Comparison of ENCODE assay signal across 8 cellular contexts in the genomic region with DNA sequence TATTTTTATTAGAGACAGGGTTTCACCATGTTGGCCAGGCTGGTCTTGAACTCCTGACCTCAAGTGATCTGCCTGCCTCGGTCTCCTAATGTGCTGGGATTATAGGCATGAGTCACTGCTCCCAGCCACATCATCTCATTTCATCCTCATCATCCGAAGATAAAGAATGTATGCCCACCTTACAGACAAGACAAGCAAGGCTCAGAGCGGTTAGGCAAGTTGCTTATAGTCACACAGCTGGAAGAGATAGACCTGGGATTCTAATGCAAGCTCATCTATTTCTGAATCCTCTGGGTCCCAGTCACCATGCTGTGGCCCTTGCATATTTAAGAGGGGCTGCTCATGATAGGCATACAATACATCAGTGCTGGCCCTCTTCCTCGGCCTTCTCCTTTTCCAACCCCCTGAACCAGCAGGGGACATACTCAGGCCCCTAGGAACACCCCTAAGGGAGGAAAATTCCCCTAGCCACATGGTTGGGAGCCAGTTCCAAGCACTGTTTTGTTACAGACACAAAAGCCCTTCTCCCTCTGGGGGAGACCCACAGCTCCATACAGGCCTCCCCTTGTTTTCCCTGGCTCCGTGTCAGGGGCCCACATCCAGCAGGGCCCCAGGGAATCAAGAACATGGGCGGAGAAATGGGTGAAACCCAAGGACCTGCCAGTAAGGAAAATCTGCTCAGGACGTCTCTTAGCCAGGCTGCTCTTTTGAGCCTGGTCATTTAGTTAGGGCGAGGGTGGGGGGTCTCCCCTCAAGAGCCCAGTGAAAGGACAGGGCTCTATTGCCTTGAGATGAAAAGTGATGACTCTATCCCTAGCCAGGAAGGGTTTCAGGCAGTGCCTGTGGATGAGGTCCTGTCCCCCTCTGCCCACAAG. TPM values are rescaled to one million over a fixed set of nuclear protein-coding genes. Genes with fewer than 3 reads are reported as not detected.
DNase-seq lines count a peak whose midpoint lies in the region; ATAC-seq and TF ChIP-seq lines count a peak whose summit lies in the region.
"Had no signal": no experiment of that assay in that cellular context is flagged by ENCODE, and none has a peak within 500 bp of the region (broad histone marks: within the 10 kb centered on the region; RNA-seq: fewer than 3 reads in every experiment).

No MANE protein-coding gene starts in this region.

- H3K14ac ChIP-seq in neuronal stem cell (ENCODE audit: low read length), result no peak overlapping the region

- H3K27ac ChIP-seq in neuronal stem cell (replicated peaks; ENCODE audit: low read length) (peak overlapping the region; percentile 54), uterus (peak overlapping the region; percentile 97 to 99)

- H3K4me2 ChIP-seq in neuronal stem cell (ENCODE audit: insufficient read depth, low read length, poor library complexity, severe bottlenecking), result no peak overlapping the region

- no peaks in the 10 kb centered on the region for H3K79me1 ChIP-seq in neuronal stem cell (ENCODE audit: low read depth, low read length)

- H3K9ac ChIP-seq in neuronal stem cell (ENCODE audit: low read depth, low read length, poor library complexity), result no peak overlapping the region

- H3K4me3 ChIP-seq in neuronal stem cell (ENCODE audit: low read length in 2 of 2), result no peak overlapping the region
- H3K4me3 ChIP-seq in uterus, result peak overlapping the region; percentile 0 to 93

- H2BK120ac ChIP-seq in neuronal stem cell (ENCODE audit: low read depth, low read length), result no peak overlapping the region

- peak in 54 of 58 donors; percentile 48 to 96 (median 82) for DNase-seq in anterior cingulate cortex (lab: John Stamatoyannopoulos, UW)
- peak; percentile 73 to 96 (median 88) for DNase-seq in head of caudate nucleus
- DNase-seq in neuronal stem cell (ENCODE audit: low spot score), result no peak
- DNase-seq in uterus, result peak in 1 of 2 donors; percentile 64
- no peak for DNase-seq in islet precursor cell
- no peak for DNase-seq in activated CD4-positive, alpha-beta T cell treated with anti-CD3 and anti-CD28 coated beads, Interleukin-2, amount 50 U/mL, for 48 hours
- DNase-seq: naive thymus-derived CD8-positive, alpha-beta T cell had no signal

- H4K91ac ChIP-seq in neuronal stem cell (ENCODE audit: low read depth, low read length, poor library complexity), result no peak overlapping the region

- WGBS in neuronal stem cell (ENCODE audit: extremely low coverage in 2 of 2, insufficient read length in 2 of 2, insufficient replicate concordance in 1 of 2), 2 donors, result no CpG with 5 or more reads among the region's 8 CpGs

- TF ChIP-seq CTCF in uterus (IDR thresholded peaks at IDR 0.05), result no peak

- H4K8ac ChIP-seq in neuronal stem cell (ENCODE audit: low read depth, low read length), result no peak overlapping the region

- peaks cover 26 to 47% of the 10 kb centered on the region in 2 donors for H3K4me1 ChIP-seq in neuronal stem cell (ENCODE audit: control insufficient read depth in 2 of 2, insufficient read depth in 1 of 2, low read depth in 1 of 2, low read length in 2 of 2)
- H3K4me1 ChIP-seq in uterus, result peaks cover 22 to 27% of the 10 kb centered on the region in 2 donors

- TF ChIP-seq POLR2A in uterus (IDR thresholded peaks at IDR 0.05), result no peak

- no peak overlapping the region for H2AK5ac ChIP-seq in neuronal stem cell (ENCODE audit: low read depth, low read length)

- H3K36me3 ChIP-seq in neuronal stem cell (replicated peaks in 1 of 2; ENCODE audit: control insufficient read depth in 2 of 2, insufficient read depth in 2 of 2, low read length in 2 of 2) (no peaks in the 10 kb centered on the region), uterus (no peaks in the 10 kb centered on the region)

- no peak overlapping the region for H2BK12ac ChIP-seq in neuronal stem cell (ENCODE audit: low read length)

- H3K4ac ChIP-seq in neuronal stem cell (ENCODE audit: low read length), result no peak overlapping the region

- intact Hi-C loops in head of caudate nucleus (cut with DNase I) (no loop called here), uterus (cut with DNase I; ENCODE audit: low total_unique reads) (no loop called here)

- peak overlapping the region; percentile 0 for H2AFZ ChIP-seq in neuronal stem cell (ENCODE audit: low read length)

- no peaks in the 10 kb centered on the region for H3K27me3 ChIP-seq in neuronal stem cell (ENCODE audit: control insufficient read depth in 3 of 3, insufficient read depth in 3 of 3, low read depth in 1 of 3, low read length in 3 of 3)
- no peaks in the 10 kb centered on the region for H3K27me3 ChIP-seq in uterus

- H3K18ac ChIP-seq in neuronal stem cell (ENCODE audit: low read length), result no peak overlapping the region

- no peak for ATAC-seq in HG02763 (IDR thresholded peaks at IDR 0.05; ENCODE audit: unreplicated experiment)
- ATAC-seq: naive thymus-derived CD8-positive, alpha-beta T cell had no signal

- no peak overlapping the region for H2BK15ac ChIP-seq in neuronal stem cell (ENCODE audit: low read length)

- H3K9me3 ChIP-seq in neuronal stem cell (replicated peaks in 1 of 2; ENCODE audit: control insufficient read depth in 2 of 2, insufficient read depth in 1 of 2, low read depth in 1 of 2, low read length in 2 of 2) (no peaks in the 10 kb centered on the region), uterus (no peaks in the 10 kb centered on the region)

- no peak overlapping the region for H2BK5ac ChIP-seq in neuronal stem cell (ENCODE audit: low read length)

- H3K23ac ChIP-seq in neuronal stem cell (ENCODE audit: low read depth, low read length, poor library complexity), result no peak overlapping the region

RNA-seq across cellular contexts. Expression of a gene that starts 6.9 kb away (rescaled TPM):
- polyA plus RNA-seq in neuronal stem cell (2013, experiment 1 of 2), result 31.8 TPM
- polyA plus RNA-seq in neuronal stem cell (2013, experiment 2 of 2), result 29.5 TPM
- total RNA-seq in uterus, result 1,000 to 10,000 TPM in 3 of 4 donors, 100 to 1,000 TPM in 1; 913 to 2,516 (median 1,349) TPM

RNA-seq across cellular contexts. Expression of a gene that starts 31.0 kb away (rescaled TPM):
- polyA plus RNA-seq in neuronal stem cell (2013, experiment 1 of 2), result 12.4 TPM
- 12.3 TPM for polyA plus RNA-seq in neuronal stem cell (2013, experiment 2 of 2)
- total RNA-seq in uterus, result 10 to 100 TPM; 14.4 to 80.2 (median 43.7) TPM
- polyA plus RNA-seq: naive thymus-derived CD8-positive, alpha-beta T cell had no signal

RNA-seq across cellular contexts. Expression of a gene that starts 38.9 kb away (rescaled TPM):
- 112 TPM for polyA plus RNA-seq in neuronal stem cell (2013, experiment 1 of 2)
- polyA plus RNA-seq in neuronal stem cell (2013, experiment 2 of 2), result 121 TPM
- total RNA-seq in uterus, result 10 to 100 TPM; 25.1 to 86.1 (median 58.5) TPM

Comparison
In these comparisons a context has a peak if more than half of its experiments do, and no peak if none do; other contexts are left out.
1. DNase-seq: peak in anterior cingulate cortex (54 of 58) and head of caudate nucleus (42 of 42); none in neuronal stem cell (single experiment), islet precursor cell (single experiment) and activated CD4-positive, alpha-beta T cell treated with anti-CD3 and anti-CD28 coated beads, Interleukin-2, amount 50 U/mL, for 48 hours (0 of 2).
2. H3K4me3 ChIP-seq: peak in uterus (2 of 2); none in neuronal stem cell (0 of 2).